ENCODE assay signal across 8 cellular contexts in the genomic region with DNA sequence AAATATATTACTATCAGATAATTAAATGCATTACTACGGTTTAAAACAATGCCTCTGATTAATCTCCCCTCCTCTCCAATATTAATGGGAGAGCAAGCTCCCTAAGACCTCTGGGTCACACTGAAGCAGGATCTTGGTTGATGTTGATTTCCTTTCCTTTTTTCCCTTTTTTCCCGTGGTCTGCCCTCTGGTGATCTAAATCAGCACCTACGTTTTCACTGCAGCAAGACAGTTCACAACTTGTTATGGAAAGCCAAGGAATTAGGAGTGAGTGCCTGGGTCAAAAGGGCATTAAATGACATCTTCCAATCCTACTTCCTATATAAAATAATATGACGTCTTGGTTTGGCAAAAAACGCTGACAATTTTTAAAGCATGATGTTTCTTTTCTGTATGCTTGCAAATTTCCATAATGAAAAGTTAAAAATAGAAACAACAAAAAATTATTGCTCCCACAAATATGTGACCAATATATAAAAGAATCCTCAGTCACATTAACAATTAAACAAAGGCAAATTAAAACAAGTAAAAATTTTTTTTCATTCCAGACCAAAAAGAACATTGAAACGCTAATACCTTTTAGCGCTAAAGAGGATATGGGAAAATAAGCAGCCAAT. TPM values are rescaled to one million over a fixed set of nuclear protein-coding genes. Genes with fewer than 3 reads are reported as not detected.
A peak's percentile ranks its signal among the peaks of the same experiment; 100 is the strongest.
DNase-seq lines count a peak whose midpoint lies in the region; ATAC-seq, FAIRE-seq and TF ChIP-seq lines count a peak whose summit lies in the region.

No MANE protein-coding gene starts in this region.

- TF ChIP-seq CTCF in D721Med (IDR thresholded peaks at IDR 0.05; ENCODE audit: insufficient read depth, missing control alignments) (peak; percentile 53), Loucy (conservative IDR thresholded peaks at IDR 0.05; ENCODE audit: low read length) (peak; percentile 50), WERI-Rb-1 (IDR thresholded peaks at IDR 0.05; ENCODE audit: low read depth, low read length) (peak; percentile 63), left lung (IDR thresholded peaks at IDR 0.05) (peak in 1 of 2 donors; percentile 33)

- FAIRE-seq in D721Med (lab: Jason Lieb, UNC), result no peak

- no peaks in the 10 kb centered on the region for H3F3A ChIP-seq in Loucy (ENCODE audit: low read depth)

- no peaks in the 10 kb centered on the region for H3K9me3 Mint-ChIP-seq in activated naive CD8-positive, alpha-beta T cell treated with anti-CD3 and anti-CD28 coated beads for 36 hours

- no peak overlapping the region for H2AFZ ChIP-seq in Loucy (ENCODE audit: low read length)

- H3K4me1 ChIP-seq in Loucy (ENCODE audit: insufficient read depth, low read length, poor library complexity, severe bottlenecking), result no peaks in the 10 kb centered on the region
- H3K4me1 ChIP-seq in left lung, result no peaks in the 10 kb centered on the region

- no peak overlapping the region for H3K27ac Mint-ChIP-seq in activated naive CD8-positive, alpha-beta T cell treated with anti-CD3 and anti-CD28 coated beads for 36 hours

- H3K4me1 Mint-ChIP-seq in activated naive CD8-positive, alpha-beta T cell treated with anti-CD3 and anti-CD28 coated beads for 36 hours, result no peaks in the 10 kb centered on the region

- H3K9me2 ChIP-seq in Loucy (replicated peaks; ENCODE audit: low read depth, low read length), result no peaks in the 10 kb centered on the region

- no peaks in the 10 kb centered on the region for H3K36me3 Mint-ChIP-seq in activated naive CD8-positive, alpha-beta T cell treated with anti-CD3 and anti-CD28 coated beads for 36 hours

- H3K9me3 ChIP-seq in Loucy (ENCODE audit: insufficient read depth, low read depth, low read length), result no peaks in the 10 kb centered on the region
- no peaks in the 10 kb centered on the region for H3K9me3 ChIP-seq in WERI-Rb-1 (ENCODE audit: severe bottlenecking)
- no peaks in the 10 kb centered on the region for H3K9me3 ChIP-seq in left lung

- H3K27me3 ChIP-seq in Loucy (ENCODE audit: insufficient read depth, low read length, poor library complexity, severe bottlenecking), result no peaks in the 10 kb centered on the region
- no peaks in the 10 kb centered on the region for H3K27me3 ChIP-seq in WERI-Rb-1 (ENCODE audit: insufficient read depth, low read depth, severe bottlenecking)
- no peaks in the 10 kb centered on the region for H3K27me3 ChIP-seq in left lung

- H3K4me3 ChIP-seq in Loucy (ENCODE audit: low read length, poor library complexity, severe bottlenecking) (no peak overlapping the region), WERI-Rb-1 (ENCODE audit: low read depth, low read length) (no peak overlapping the region), left lung (no peak overlapping the region)

- H3K79me2 ChIP-seq in Loucy (ENCODE audit: insufficient read depth, low read length), result no peaks in the 10 kb centered on the region

- H3K4me2 ChIP-seq in Loucy (ENCODE audit: low read depth, low read length, poor library complexity, severe bottlenecking), result no peak overlapping the region

- DNase-seq in D721Med (ENCODE audit: insufficient read length, low spot score) (no peak), WERI-Rb-1 (peak; percentile 46), left lung (no peak)
- no peak for DNase-seq in stimulated activated naive CD4-positive, alpha-beta T cell (lab: John Stamatoyannopoulos, UW)
- DNase-seq in activated naive CD8-positive, alpha-beta T cell treated with anti-CD3 and anti-CD28 coated beads for 36 hours, result no peak

- intact Hi-C loops in left lung (cut with DNase I), result no loop called here

- no peaks in the 10 kb centered on the region for H3K36me3 ChIP-seq in Loucy (ENCODE audit: insufficient read depth, low read length)
- no peaks in the 10 kb centered on the region for H3K36me3 ChIP-seq in WERI-Rb-1
- H3K36me3 ChIP-seq in left lung, result no peaks in the 10 kb centered on the region

- H3K4me3 Mint-ChIP-seq in activated naive CD8-positive, alpha-beta T cell treated with anti-CD3 and anti-CD28 coated beads for 36 hours, result no peak overlapping the region

- H4K20me1 ChIP-seq in Loucy (ENCODE audit: insufficient read depth, low read length, poor library complexity, severe bottlenecking), result no peaks in the 10 kb centered on the region

- no peak overlapping the region for H3K9ac ChIP-seq in Loucy (ENCODE audit: low read depth, low read length, poor library complexity, severe bottlenecking)

- no peaks in the 10 kb centered on the region for H3K27me3 Mint-ChIP-seq in activated naive CD8-positive, alpha-beta T cell treated with anti-CD3 and anti-CD28 coated beads for 36 hours

- no peak overlapping the region for H3K27ac ChIP-seq in WERI-Rb-1
- H3K27ac ChIP-seq in left lung, result no peak overlapping the region

- peak; percentile 37 for ATAC-seq in left lung
- no peak for ATAC-seq in GM19023 (IDR thresholded peaks at IDR 0.05; ENCODE audit: unreplicated experiment)
- ATAC-seq in activated CD4-positive, CD25-positive, alpha-beta regulatory T cell treated with anti-CD3 and anti-CD28 coated beads, Interleukin-2, amount 50 U/mL, for 24 hours, result no peak

RNA-seq across cellular contexts. Expression of a gene that starts 7.9 kb away (rescaled TPM):
- total RNA-seq in left lung, result 10 to 100 TPM; 32.4 to 36.4 TPM
- total RNA-seq in activated naive CD8-positive, alpha-beta T cell treated with anti-CD3 and anti-CD28 coated beads for 36 hours, result 10 to 100 TPM; 24.2 to 25.4 TPM
